Comparison of ENCODE assay signal across 20 cellular contexts in the genomic region with DNA sequence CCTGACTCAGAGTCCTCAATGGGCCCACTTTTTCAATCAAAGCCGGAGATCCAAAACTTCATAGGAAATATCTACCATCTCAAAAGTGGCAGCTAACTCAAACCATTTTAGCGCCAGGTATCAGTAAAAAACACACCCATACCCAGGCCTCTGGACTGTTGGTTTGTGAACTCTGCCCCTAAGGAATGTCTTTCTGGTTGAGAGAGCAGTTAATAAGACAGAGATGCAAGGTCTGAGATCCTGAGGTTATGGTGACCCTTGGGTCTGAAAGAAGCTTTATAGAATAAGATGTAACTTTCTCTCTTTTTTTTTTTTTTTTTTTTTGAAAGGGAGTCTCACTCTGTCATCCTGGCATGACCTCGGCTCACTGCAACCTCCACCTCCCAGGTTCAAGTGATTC.
DNase-seq lines count a peak whose midpoint lies in the region; ATAC-seq, FAIRE-seq and TF ChIP-seq lines count a peak whose summit lies in the region.
"Had no signal": no experiment of that assay in that cellular context is flagged by ENCODE, and none has a peak within 500 bp of the region (broad histone marks: within the 10 kb centered on the region; RNA-seq: fewer than 3 reads in every experiment).

No MANE protein-coding gene starts in this region.

- peaks cover 0 to 80% (median 68%) of the 10 kb centered on the region in 10 experiments; a peak in 16 of 20 replicates for H3K4me1 ChIP-seq in BLaER1 treated with 17β-estradiol and CSF1 and Interleukin-3, amounts not matched to agents 10 nM and 100 nM
- H3K4me1 ChIP-seq in RWPE2 (ENCODE audit: insufficient read depth, poor library complexity, severe bottlenecking) (peaks cover 42% of the 10 kb centered on the region), small intestine (ENCODE audit: control insufficient read depth in 2 of 2, insufficient read depth in 1 of 2, low read depth in 1 of 2, low read length in 1 of 2) (peaks cover 0 to 20% of the 10 kb centered on the region in 2 donors)

- no peaks in the 10 kb centered on the region for H3K36me3 ChIP-seq in BLaER1 treated with 17β-estradiol and CSF1 and Interleukin-3, amounts not matched to agents 10 nM and 100 nM
- H3K36me3 ChIP-seq in RWPE2 (ENCODE audit: low read depth), result peaks cover 8% of the 10 kb centered on the region
- no peaks in the 10 kb centered on the region for H3K36me3 ChIP-seq in small intestine (ENCODE audit: control insufficient read depth in 2 of 2, insufficient read depth in 2 of 2, low read length in 2 of 2)
- H3K36me3 ChIP-seq: BE2C had no signal

- TF ChIP-seq CTCF in RWPE2 (IDR thresholded peaks at IDR 0.05; ENCODE audit: poor library complexity, severe bottlenecking) (no peak), natural killer cell (IDR thresholded peaks at IDR 0.05) (no peak)

- H3K36me3 Mint-ChIP-seq in natural killer cell, result no peaks in the 10 kb centered on the region
- H3K36me3 Mint-ChIP-seq: CD14-positive monocyte; CD4-positive, alpha-beta memory T cell had no signal

- H4K20me1 ChIP-seq in BLaER1 treated with 17β-estradiol and CSF1 and Interleukin-3, amounts not matched to agents 10 nM and 100 nM, result no peaks in the 10 kb centered on the region; a peak in 1 of 22 replicates

- H3K9me3 ChIP-seq in BLaER1 treated with 17β-estradiol and CSF1 and Interleukin-3, amounts not matched to agents 10 nM and 100 nM (replicated peaks in 1 of 11), result peaks cover 0 to 11% (median 0%) of the 10 kb centered on the region in 11 experiments; a peak in 5 of 22 replicates
- H3K9me3 ChIP-seq in RWPE2 (ENCODE audit: severe bottlenecking), result no peaks in the 10 kb centered on the region
- no peaks in the 10 kb centered on the region for H3K9me3 ChIP-seq in small intestine (ENCODE audit: control insufficient read depth, low read depth)
- H3K9me3 ChIP-seq: BE2C had no signal

- FAIRE-seq in small intestine (lab: Jason Lieb, UNC), result no peak
- FAIRE-seq: G401.6, GM12891, GM19239, H1, HTR-8/SVneo, K562 had no signal

- WGBS in small intestine, 3 donors, result 55 to 78% (median 71%) methylated on average over 3 of the region's 3 CpGs

- no peaks in the 10 kb centered on the region for H3K4me1 Mint-ChIP-seq in natural killer cell
- H3K4me1 Mint-ChIP-seq: CD14-positive monocyte; CD4-positive, alpha-beta memory T cell had no signal

- H3K4me3 ChIP-seq in BLaER1 treated with 17β-estradiol and CSF1 and Interleukin-3, amounts not matched to agents 10 nM and 100 nM, result no peak overlapping the region
- H3K4me3 ChIP-seq in RWPE2 (ENCODE audit: severe bottlenecking), result no peak overlapping the region
- H3K4me3 ChIP-seq in small intestine (ENCODE audit: low read depth in 1 of 2, low read length in 2 of 2), result no peak overlapping the region
- H3K4me3 ChIP-seq: K562 had no signal

- H3K9me3 Mint-ChIP-seq in natural killer cell, result no peaks in the 10 kb centered on the region

- intact Hi-C loops in natural killer cell (cut with micrococcal nuclease), result no loop called here

- no peak overlapping the region for H3K27ac Mint-ChIP-seq in natural killer cell
- H3K27ac Mint-ChIP-seq: CD14-positive monocyte; CD4-positive, alpha-beta memory T cell; H9 had no signal

- no peak for DNase-seq in RWPE2 (ENCODE audit: low spot score)
- peak; percentile 51 for DNase-seq in left kidney (ENCODE audit: low read depth, low spot score)
- DNase-seq in small intestine, result peak; percentile 62
- no peak for DNase-seq in natural killer cell
- DNase-seq in NCI-H226, result no peak
- DNase-seq in activated gamma-delta T cell (lab: John Stamatoyannopoulos, UW), result no peak
- DNase-seq in HCEC 1CT, result no peak
- DNase-seq: BE2C; CD4-positive, alpha-beta memory T cell; DMS 273 treated with DMSO at 0.1 percent for 48 hours; H9; IMR-90 had no signal

- H3K27me3 ChIP-seq in BLaER1 treated with 17β-estradiol and CSF1 and Interleukin-3, amounts not matched to agents 10 nM and 100 nM, result peaks cover 0 to 5% (median 0%) of the 10 kb centered on the region in 11 experiments; a peak in 3 of 22 replicates
- H3K27me3 ChIP-seq in RWPE2 (ENCODE audit: insufficient read depth, poor library complexity, severe bottlenecking) (no peaks in the 10 kb centered on the region), small intestine (ENCODE audit: control insufficient read depth in 2 of 2, insufficient read depth in 2 of 2, low read length in 2 of 2) (no peaks in the 10 kb centered on the region)
- H3K27me3 ChIP-seq: BE2C had no signal

- no peak for ATAC-seq in RWPE2 (ENCODE audit: low read depth)
- no peak for ATAC-seq in natural killer cell
- ATAC-seq: K562 had no signal

- peak overlapping the region in 2 of 11 experiments; percentile 37 to 82; a peak in 3 of 22 replicates for H3K27ac ChIP-seq in BLaER1 treated with 17β-estradiol and CSF1 and Interleukin-3, amounts not matched to agents 10 nM and 100 nM
- peak overlapping the region; percentile 98 for H3K27ac ChIP-seq in RWPE2 (ENCODE audit: poor library complexity, severe bottlenecking)
- H3K27ac ChIP-seq in small intestine (ENCODE audit: low read depth in 1 of 2, low read length in 1 of 2), result no peak overlapping the region

- peaks cover 7 to 13% of the 10 kb centered on the region in 2 donors for H3K27me3 Mint-ChIP-seq in natural killer cell (ENCODE audit: low read depth in 2 of 2)

- no peak overlapping the region for H3K4me3 Mint-ChIP-seq in natural killer cell
- H3K4me3 Mint-ChIP-seq: CD14-positive monocyte; CD4-positive, alpha-beta memory T cell; H9 had no signal

- peak overlapping the region in 8 of 11 experiments; percentile 62 to 91 (median 83); a peak in 13 of 22 replicates for H3K4me2 ChIP-seq in BLaER1 treated with 17β-estradiol and CSF1 and Interleukin-3, amounts not matched to agents 10 nM and 100 nM

- no peak overlapping the region for H3K9ac ChIP-seq in BLaER1 treated with 17β-estradiol and CSF1 and Interleukin-3, amounts not matched to agents 10 nM and 100 nM

Comparison
In these comparisons a context has a peak if more than half of its experiments do, and no peak if none do; other contexts are left out.
1. DNase-seq: peak in left kidney (single experiment) and small intestine (single experiment); none in RWPE2 (single experiment), natural killer cell (single experiment), NCI-H226 (single experiment), activated gamma-delta T cell (single experiment) and HCEC 1CT (single experiment).